Comparison of ENCODE assay signal across 3 cellular contexts in genomic region chr11:119156496-119156895, GRCh38.
TF ChIP-seq lines count a peak whose summit lies in the region.

No MANE protein-coding gene starts in this region.

TF ChIP-seq in HepG2, 621 proteins besides CTCF, POLR2A, EP300 and RAD21:
- TF ChIP-seq ZNF354B (CRISPR knock-in tag; IDR thresholded peaks at IDR 0.05) (no peak), ZNF687 (CRISPR knock-in tag; IDR thresholded peaks at IDR 0.05) (peak; percentile 14; the same call in 1 of the 2 replicates)

TF ChIP-seq in WTC11, 78 proteins besides CTCF, POLR2A, EP300 and RAD21:
- TF ChIP-seq ZNF121 (CRISPR knock-in tag; IDR thresholded peaks at IDR 0.05) = no peak

TF ChIP-seq in HEK293T, 16 proteins besides CTCF, POLR2A, EP300 and RAD21:
- TF ChIP-seq TARDBP (IDR thresholded peaks at IDR 0.05) = no peak
- no peak for TF ChIP-seq FOXA1 (IDR thresholded peaks at IDR 0.05)
- no peak for TF ChIP-seq SP1 (IDR thresholded peaks at IDR 0.05)
- no peak for TF ChIP-seq ZNF384 (IDR thresholded peaks at IDR 0.05)
- TF ChIP-seq FOXK2 (IDR thresholded peaks at IDR 0.05) = no peak
- TF ChIP-seq ELF4 (IDR thresholded peaks at IDR 0.05) = no peak
- no peak for TF ChIP-seq SUZ12 (IDR thresholded peaks at IDR 0.05)
- TF ChIP-seq HDGF (IDR thresholded peaks at IDR 0.05; ENCODE audit: borderline replicate concordance) = no peak
- no peak for TF ChIP-seq LEF1 (IDR thresholded peaks at IDR 0.05; ENCODE audit: borderline replicate concordance)
- no peak for TF ChIP-seq NFRKB (IDR thresholded peaks at IDR 0.05)
- no peak for TF ChIP-seq L3MBTL2 (conservative IDR thresholded peaks at IDR 0.05)
- TF ChIP-seq BHLHE40 (IDR thresholded peaks at IDR 0.05; ENCODE audit: borderline replicate concordance) = no peak
- TF ChIP-seq ARNT (IDR thresholded peaks at IDR 0.05) = no peak
TF ChIP-seq in HEK293T: peak in this region for 0.
